8 cellular contexts compared by ENCODE assay signal in the genomic region with DNA sequence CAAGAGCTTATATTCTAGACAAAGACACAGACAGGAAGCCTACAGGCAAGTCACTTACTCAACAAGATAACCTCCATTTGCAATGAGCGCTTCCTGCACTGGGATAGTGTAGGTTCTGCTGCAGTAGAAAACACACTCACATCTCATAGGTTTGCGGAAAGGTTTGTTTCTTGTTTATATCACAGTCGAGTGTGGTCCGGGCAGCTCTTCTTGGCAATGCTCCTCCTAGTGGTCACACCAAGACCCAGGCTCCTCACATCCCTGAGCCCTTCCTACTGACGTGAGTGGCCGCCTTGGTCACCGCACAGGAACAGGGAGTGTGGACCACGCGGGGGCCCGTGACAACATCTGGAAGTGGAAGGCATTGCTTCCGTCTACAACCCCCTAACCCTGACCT. TPM values are rescaled to one million over a fixed set of nuclear protein-coding genes. Genes with fewer than 3 reads are reported as not detected.
A peak's percentile ranks its signal among the peaks of the same experiment; 100 is the strongest.
DNase-seq lines count a peak whose midpoint lies in the region; ATAC-seq, FAIRE-seq and TF ChIP-seq lines count a peak whose summit lies in the region.

No MANE protein-coding gene starts in this region.

- no peak for ATAC-seq in GM18861 (IDR thresholded peaks at IDR 0.05; ENCODE audit: unreplicated experiment)
- no peak for ATAC-seq in GM18907 (IDR thresholded peaks at IDR 0.05; ENCODE audit: unreplicated experiment)

- FAIRE-seq in bronchial epithelial cell (lab: Jason Lieb, UNC): no peak

- H3K4me3 ChIP-seq in LNCaP clone FGC (ENCODE audit: low read depth, low read length) (no peak overlapping the region), bronchial epithelial cell (ENCODE audit: low read depth, low read length) (no peak overlapping the region), muscle layer of colon (ENCODE audit: low read depth in 1 of 2, low read length in 2 of 2) (peak overlapping the region in 1 of 2 donors; percentile 37)

- peaks cover 37% of the 10 kb centered on the region for H3K4me1 ChIP-seq in muscle layer of colon (ENCODE audit: insufficient read depth, low read length)

- no peaks in the 10 kb centered on the region for H3K27me3 ChIP-seq in bronchial epithelial cell (ENCODE audit: control insufficient read depth, insufficient read depth, low read length)
- no peaks in the 10 kb centered on the region for H3K27me3 ChIP-seq in muscle layer of colon (ENCODE audit: control insufficient read depth in 1 of 2, insufficient read depth in 2 of 2, low read length in 2 of 2)

- DNase-seq in DMS153 (lab: John Stamatoyannopoulos, UW): peak; percentile 55
- DNase-seq in LNCaP clone FGC (ENCODE audit: low read depth): no peak
- peak; percentile 4 for DNase-seq in bronchial epithelial cell (ENCODE audit: low read depth)
- no peak for DNase-seq in Ammon's horn (ENCODE audit: low spot score)
- no peak for DNase-seq in HK-2 (ENCODE audit: unreplicated experiment)

- peak; percentile 14; the same call in 1 of the 2 replicates for TF ChIP-seq CTCF in LNCaP clone FGC (IDR thresholded peaks at IDR 0.05; ENCODE audit: control insufficient read depth, extremely low read depth, insufficient read depth)
- TF ChIP-seq CTCF in bronchial epithelial cell (IDR thresholded peaks at IDR 0.05; ENCODE audit: insufficient read depth, low read length, severe bottlenecking): peak; percentile 43

- H3K9ac ChIP-seq in muscle layer of colon (ENCODE audit: low read length): peak overlapping the region; percentile 17

- peaks cover 8% of the 10 kb centered on the region for H3K9me3 ChIP-seq in muscle layer of colon (ENCODE audit: low read length)

- peak overlapping the region; percentile 64 for H3K27ac ChIP-seq in muscle layer of colon (ENCODE audit: low read depth, low read length)

- H3K36me3 ChIP-seq in bronchial epithelial cell (ENCODE audit: control insufficient read depth, insufficient read depth, low read length) (no peaks in the 10 kb centered on the region), muscle layer of colon (ENCODE audit: insufficient read depth, low read length) (no peaks in the 10 kb centered on the region)

RNA-seq across cellular contexts. Expression of a gene that starts 48.0 kb away (rescaled TPM):
- 0.26 TPM in 1 of 2 replicates, not detected in the other for total RNA-seq in bronchial epithelial cell

Comparison
In these comparisons a context has a peak if more than half of its experiments do, and no peak if none do; other contexts are left out.
1. DNase-seq: peak in DMS153 (single experiment) and bronchial epithelial cell (single experiment); none in LNCaP clone FGC (single experiment), Ammon's horn (single experiment) and HK-2 (single experiment).